ENCODE assay signal across 1 cellular context in the genomic region with DNA sequence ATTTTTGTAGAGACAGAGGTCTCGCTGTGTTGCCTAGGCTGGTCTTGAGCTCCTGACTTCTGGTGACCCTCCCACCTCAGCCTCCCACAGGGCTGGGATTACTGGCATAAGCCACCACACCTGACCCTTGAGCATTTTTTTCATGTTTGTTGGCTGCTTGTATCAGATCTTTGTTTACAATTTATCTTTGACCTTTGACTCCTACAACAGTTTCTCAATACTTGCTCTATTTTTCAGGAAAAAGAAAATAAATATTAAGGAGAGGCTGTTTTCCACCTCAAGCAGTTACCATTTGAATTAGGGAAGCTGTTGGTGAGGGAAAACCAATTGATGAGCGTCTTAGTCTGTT.
TF ChIP-seq lines count a peak whose summit lies in the region.

No MANE protein-coding gene starts in this region.

TF ChIP-seq in HepG2, 621 proteins besides CTCF, POLR2A, EP300 and RAD21 (continued from another document):
- TF ChIP-seq, protein P1, sequence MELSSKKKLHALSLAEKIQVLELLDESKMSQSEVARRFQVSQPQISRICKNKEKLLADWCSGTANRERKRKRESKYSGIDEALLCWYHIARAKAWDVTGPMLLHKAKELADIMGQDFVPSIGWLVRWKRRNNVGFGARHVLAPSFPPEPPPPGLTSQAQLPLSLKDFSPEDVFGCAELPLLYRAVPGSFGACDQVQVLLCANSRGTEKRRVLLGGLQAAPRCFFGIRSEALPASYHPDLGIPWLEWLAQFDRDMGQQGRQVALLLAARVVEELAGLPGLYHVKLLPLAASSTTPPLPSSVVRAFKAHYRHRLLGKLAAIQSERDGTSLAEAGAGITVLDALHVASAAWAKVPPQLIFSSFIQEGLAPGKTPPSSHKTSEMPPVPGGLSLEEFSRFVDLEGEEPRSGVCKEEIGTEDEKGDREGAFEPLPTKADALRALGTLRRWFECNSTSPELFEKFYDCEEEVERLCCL (CRISPR knock-in tag; IDR thresholded peaks at IDR 0.05; ENCODE audit: borderline replicate concordance) = no peak
- TF ChIP-seq ZNF550 (CRISPR knock-in tag; IDR thresholded peaks at IDR 0.05; ENCODE audit: borderline replicate concordance) = no peak
- no peak for TF ChIP-seq ZNF768 (CRISPR knock-in tag; IDR thresholded peaks at IDR 0.05)
- no peak for TF ChIP-seq ZNF121 (CRISPR knock-in tag; IDR thresholded peaks at IDR 0.05)
- no peak for TF ChIP-seq SNAPC2 (CRISPR knock-in tag; IDR thresholded peaks at IDR 0.05)
